13 cellular contexts compared by ENCODE assay signal in the genomic region with DNA sequence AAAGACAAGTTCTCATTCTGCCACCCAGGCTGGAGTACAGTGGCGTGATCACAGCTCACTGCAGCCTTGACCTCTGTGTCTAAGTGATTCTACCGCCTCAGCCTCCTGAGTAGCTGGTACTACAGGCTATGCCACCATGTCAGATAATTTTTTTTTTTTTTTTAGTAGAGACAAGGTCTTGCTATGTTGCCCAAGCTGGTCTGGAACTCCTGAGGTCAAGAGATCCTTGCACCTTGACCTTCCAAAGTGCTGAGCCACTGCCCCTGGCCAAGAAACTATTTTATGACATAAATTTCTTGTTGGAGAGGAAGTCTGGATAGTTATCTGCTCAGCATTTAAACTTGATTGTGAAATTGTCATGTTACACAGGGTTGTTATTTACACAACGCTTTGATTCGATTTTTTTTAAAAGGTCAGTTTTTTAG. TPM values are rescaled to one million over a fixed set of nuclear protein-coding genes. Genes with fewer than 3 reads are reported as not detected.
DNase-seq lines count a peak whose midpoint lies in the region; FAIRE-seq and TF ChIP-seq lines count a peak whose summit lies in the region.
"Had no signal": no experiment of that assay in that cellular context is flagged by ENCODE, and none has a peak within 500 bp of the region (broad histone marks: within the 10 kb centered on the region; RNA-seq: fewer than 3 reads in every experiment).

No MANE protein-coding gene starts in this region.

- H3K9me2 ChIP-seq in Loucy (replicated peaks; ENCODE audit: low read depth, low read length): no peaks in the 10 kb centered on the region

- peak overlapping the region; percentile 72 to 96 (median 93) for H3K27ac ChIP-seq in BLaER1 treated with 17β-estradiol and CSF1 and Interleukin-3, amounts not matched to agents 10 nM and 100 nM
- H3K27ac ChIP-seq in neutrophil: peak overlapping the region; percentile 62
- no peak overlapping the region for H3K27ac ChIP-seq in tibial artery
- H3K27ac ChIP-seq: ovary had no signal

- H3K27me3 ChIP-seq in BLaER1 treated with 17β-estradiol and CSF1 and Interleukin-3, amounts not matched to agents 10 nM and 100 nM: no peaks in the 10 kb centered on the region
- no peaks in the 10 kb centered on the region for H3K27me3 ChIP-seq in Loucy (ENCODE audit: insufficient read depth, low read length, poor library complexity, severe bottlenecking)
- no peaks in the 10 kb centered on the region for H3K27me3 ChIP-seq in neutrophil
- H3K27me3 ChIP-seq in tibial artery: no peaks in the 10 kb centered on the region
- H3K27me3 ChIP-seq: ovary had no signal

- H3K9me3 ChIP-seq in BLaER1 treated with 17β-estradiol and CSF1 and Interleukin-3, amounts not matched to agents 10 nM and 100 nM (replicated peaks in 1 of 11): peaks cover 39 to 55% (median 54%) of the 10 kb centered on the region in 11 experiments
- H3K9me3 ChIP-seq in Loucy (ENCODE audit: insufficient read depth, low read depth, low read length) (no peaks in the 10 kb centered on the region), neutrophil (no peaks in the 10 kb centered on the region), tibial artery (peaks cover 0 to 4% (median 0%) of the 10 kb centered on the region in 3 donors)
- H3K9me3 ChIP-seq: ovary had no signal

- peak overlapping the region; percentile 80 to 96 (median 93) for H3K4me2 ChIP-seq in BLaER1 treated with 17β-estradiol and CSF1 and Interleukin-3, amounts not matched to agents 10 nM and 100 nM
- peak overlapping the region; percentile 77 for H3K4me2 ChIP-seq in Loucy (ENCODE audit: low read depth, low read length, poor library complexity, severe bottlenecking)
- H3K4me2 ChIP-seq: GM23338 had no signal

- FAIRE-seq in GM19239 (lab: Jason Lieb, UNC): no peak

- peak overlapping the region; percentile 78 to 93 (median 86) for H3K4me3 ChIP-seq in BLaER1 treated with 17β-estradiol and CSF1 and Interleukin-3, amounts not matched to agents 10 nM and 100 nM
- peak overlapping the region; percentile 85 for H3K4me3 ChIP-seq in Loucy (ENCODE audit: low read length, poor library complexity, severe bottlenecking)
- H3K4me3 ChIP-seq in neutrophil (ENCODE audit: low read depth in 1 of 2, low read length in 1 of 2): no peak overlapping the region
- H3K4me3 ChIP-seq in foreskin fibroblast (ENCODE audit: low read depth in 1 of 2, low read length in 2 of 2): no peak overlapping the region
- no peak overlapping the region for H3K4me3 ChIP-seq in tibial artery
- H3K4me3 ChIP-seq: GM23338, lung, ovary had no signal

- H3K4me1 ChIP-seq in BLaER1 treated with 17β-estradiol and CSF1 and Interleukin-3, amounts not matched to agents 10 nM and 100 nM: peaks cover 18 to 33% (median 23%) of the 10 kb centered on the region in 10 experiments
- H3K4me1 ChIP-seq in Loucy (ENCODE audit: insufficient read depth, low read length, poor library complexity, severe bottlenecking) (peaks cover 27% of the 10 kb centered on the region), neutrophil (ENCODE audit: control insufficient read depth in 1 of 2, insufficient read depth in 1 of 2, low read depth in 1 of 2, low read length in 1 of 2) (peaks cover 35 to 43% of the 10 kb centered on the region in 2 experiments), tibial artery (peaks cover 0 to 7% (median 3%) of the 10 kb centered on the region in 4 donors)

- DNase-seq in fibroblast of gingiva (ENCODE audit: low read depth) (peak; percentile 24), GM19239 (ENCODE audit: insufficient read length, low spot score) (no peak), foreskin fibroblast (no peak), SK-N-DZ (ENCODE audit: low spot score) (no peak), tibial artery (no peak)
- DNase-seq: activated CD4-positive, alpha-beta T cell treated with anti-CD3 and anti-CD28 coated beads, Interleukin-2, amount 50 U/mL, for 1 hour; central memory CD4-positive, alpha-beta T cell; ovary had no signal

- peaks cover 45 to 48% (median 47%) of the 10 kb centered on the region in 11 experiments for H3K36me3 ChIP-seq in BLaER1 treated with 17β-estradiol and CSF1 and Interleukin-3, amounts not matched to agents 10 nM and 100 nM
- H3K36me3 ChIP-seq in Loucy (ENCODE audit: insufficient read depth, low read length) (peaks cover 29% of the 10 kb centered on the region; the same call in 1 of the 2 replicates), neutrophil (no peaks in the 10 kb centered on the region), tibial artery (peaks cover 40 to 45% (median 41%) of the 10 kb centered on the region in 3 donors)
- H3K36me3 ChIP-seq: ovary had no signal

- no peak for TF ChIP-seq CTCF in Loucy (conservative IDR thresholded peaks at IDR 0.05; ENCODE audit: low read length)
- TF ChIP-seq CTCF in neutrophil (IDR thresholded peaks at IDR 0.05): no peak
- TF ChIP-seq CTCF in foreskin fibroblast (IDR thresholded peaks at IDR 0.05; ENCODE audit: low read depth, low read length): no peak
- no peak for TF ChIP-seq CTCF in tibial artery (IDR thresholded peaks at IDR 0.05)

- intact Hi-C loops in tibial artery (cut with DNase I; ENCODE audit: low total_unique reads): no loop called here

- H4K20me1 ChIP-seq in BLaER1 treated with 17β-estradiol and CSF1 and Interleukin-3, amounts not matched to agents 10 nM and 100 nM: no peaks in the 10 kb centered on the region
- peaks cover 13% of the 10 kb centered on the region for H4K20me1 ChIP-seq in Loucy (ENCODE audit: insufficient read depth, low read length, poor library complexity, severe bottlenecking)

- peaks cover 55% of the 10 kb centered on the region for H3K79me2 ChIP-seq in Loucy (ENCODE audit: insufficient read depth, low read length)

- no peak overlapping the region for H2AFZ ChIP-seq in Loucy (ENCODE audit: low read length)
- H2AFZ ChIP-seq: GM23338 had no signal

- peak overlapping the region; percentile 88 to 97 (median 94) for H3K9ac ChIP-seq in BLaER1 treated with 17β-estradiol and CSF1 and Interleukin-3, amounts not matched to agents 10 nM and 100 nM
- H3K9ac ChIP-seq in Loucy (ENCODE audit: low read depth, low read length, poor library complexity, severe bottlenecking): peak overlapping the region; percentile 96

- no peaks in the 10 kb centered on the region for H3F3A ChIP-seq in Loucy (ENCODE audit: low read depth)

RNA-seq across cellular contexts. Expression of gene SCCPDH, which starts 2.1 kb away (rescaled TPM):
- 47.1 and 50.8 TPM in 2 replicates for polyA plus RNA-seq in SK-N-DZ (2014; cell fraction: cytosol; rRNA removed)
- 19.9 and 29.8 TPM in 2 replicates for polyA plus RNA-seq in SK-N-DZ (2014; cell fraction: nucleus; rRNA removed)

Comparison
In these comparisons a context has a peak if more than half of its experiments do, and no peak if none do; other contexts are left out.
1. H3K27ac ChIP-seq: peak in BLaER1 treated with 17β-estradiol and CSF1 and Interleukin-3, amounts not matched to agents 10 nM and 100 nM (11 of 11) and neutrophil (single experiment); none in tibial artery (0 of 2).
2. H3K4me3 ChIP-seq: peak in BLaER1 treated with 17β-estradiol and CSF1 and Interleukin-3, amounts not matched to agents 10 nM and 100 nM (10 of 10) and Loucy (single experiment); none in neutrophil (0 of 2), foreskin fibroblast (0 of 2) and tibial artery (0 of 2).